8 cellular contexts compared by ENCODE assay signal in genomic region chr11:33699515-33700424, GRCh38. TPM values are rescaled to one million over a fixed set of nuclear protein-coding genes. Genes with fewer than 3 reads are reported as not detected.
DNase-seq lines count a peak whose midpoint lies in the region; ATAC-seq and TF ChIP-seq lines count a peak whose summit lies in the region.

No MANE protein-coding gene starts in this region.

- H3K4me3 ChIP-seq in NB4 (ENCODE audit: low read depth, low read length) (peak overlapping the region; percentile 57), endodermal cell (ENCODE audit: low read length) (peak overlapping the region; percentile 76)

- TF ChIP-seq CTCF in CD14-positive monocyte (IDR thresholded peaks at IDR 0.05), result no peak
- TF ChIP-seq CTCF in NB4 (IDR thresholded peaks at IDR 0.05; ENCODE audit: low read depth, low read length), result no peak
- TF ChIP-seq CTCF in endodermal cell (conservative IDR thresholded peaks at IDR 0.05), result no peak
- no peak for TF ChIP-seq CTCF in nephron (IDR thresholded peaks at IDR 0.05; ENCODE audit: unreplicated experiment in 3 of 3)

- H3K9me3 Mint-ChIP-seq in CD14-positive monocyte, result peaks cover 0 to 4% (median 0%) of the 10 kb centered on the region in 7 donors
- H3K9me3 Mint-ChIP-seq in endodermal cell, result no peaks in the 10 kb centered on the region
- no peaks in the 10 kb centered on the region for H3K9me3 Mint-ChIP-seq in nephron

- no peak for ATAC-seq in HG02870 (IDR thresholded peaks at IDR 0.05; ENCODE audit: unreplicated experiment)
- ATAC-seq in HG03045 (IDR thresholded peaks at IDR 0.05; ENCODE audit: unreplicated experiment), result no peak

- no peaks in the 10 kb centered on the region for H3K36me3 Mint-ChIP-seq in CD14-positive monocyte
- no peaks in the 10 kb centered on the region for H3K36me3 Mint-ChIP-seq in endodermal cell (ENCODE audit: low read depth)
- no peaks in the 10 kb centered on the region for H3K36me3 Mint-ChIP-seq in nephron (ENCODE audit: low read depth)

- DNase-seq in CD14-positive monocyte (ENCODE audit: low spot score) (no peak), NB4 (ENCODE audit: low read depth) (peak; percentile 97), endodermal cell (no peak), SK-N-DZ (ENCODE audit: low spot score) (no peak), OCI-M2 (lab: John Stamatoyannopoulos, UW; ENCODE audit: unreplicated experiment) (no peak)

- peaks cover 7% of the 10 kb centered on the region for H3K27me3 ChIP-seq in endodermal cell (ENCODE audit: control insufficient read depth, insufficient read depth, low read length, poor library complexity, severe bottlenecking)

- H3K9me3 ChIP-seq in endodermal cell (ENCODE audit: control insufficient read depth, low read length), result no peaks in the 10 kb centered on the region

- H3K9ac ChIP-seq in endodermal cell (ENCODE audit: extremely low read depth, low read length, poor library complexity, severe bottlenecking), result no peak overlapping the region

- 63 to 82% methylated on average over 2 to 31 of the region's 31 CpGs for WGBS in endodermal cell (ENCODE audit: insufficient coverage in 1 of 2, insufficient read length in 1 of 2), 2 experiments

- H3K27ac Mint-ChIP-seq in CD14-positive monocyte (peak overlapping the region in 1 of 7 donors; percentile 9), endodermal cell (peak overlapping the region; percentile 46), nephron (peak overlapping the region in 2 of 3 experiments; percentile 45 to 82)

- H3K27me3 Mint-ChIP-seq in CD14-positive monocyte (ENCODE audit: low read depth in 3 of 3), result peaks cover 26 to 41% (median 30%) of the 10 kb centered on the region in 3 donors
- peaks cover 5% of the 10 kb centered on the region for H3K27me3 Mint-ChIP-seq in endodermal cell (ENCODE audit: insufficient read depth)
- H3K27me3 Mint-ChIP-seq in nephron (ENCODE audit: low read depth), result no peaks in the 10 kb centered on the region

- peaks cover 24% of the 10 kb centered on the region for H3K4me1 ChIP-seq in endodermal cell (ENCODE audit: control insufficient read depth, insufficient read depth, low read length)

- H3K4me3 Mint-ChIP-seq in CD14-positive monocyte (peak overlapping the region; percentile 89 to 94), endodermal cell (peak overlapping the region; percentile 66), nephron (peak overlapping the region; percentile 80 to 85 (median 82))

- intact Hi-C loops in CD14-positive monocyte (cut with micrococcal nuclease), result loop anchor here in 1 of 2 donors (10.0 kb wide), 1 partner anchor 335 kb away; no protein-coding TSS in a partner anchor

- H3K4me1 Mint-ChIP-seq in CD14-positive monocyte (peaks cover 22% of the 10 kb centered on the region), endodermal cell (peaks cover 74% of the 10 kb centered on the region), nephron (peaks cover 40% of the 10 kb centered on the region)

- H3K27ac ChIP-seq in endodermal cell (ENCODE audit: low read depth, low read length), result no peak overlapping the region

- H3K36me3 ChIP-seq in endodermal cell (ENCODE audit: control insufficient read depth, insufficient read depth, low read length), result no peaks in the 10 kb centered on the region

- peak; percentile 26 for TF ChIP-seq POLR2A in NB4 (IDR thresholded peaks at IDR 0.05; ENCODE audit: extremely low read depth, insufficient read length)

RNA-seq across cellular contexts. Expression of gene C11orf91, which starts 0.9 kb away (rescaled TPM):
- polyA plus RNA-seq in CD14-positive monocyte, result not detected
- total RNA-seq in endodermal cell, result 1 to 10 TPM in 1 of 2 donors, not detected in 1; 1.0 TPM
- 0.89 TPM for polyA plus RNA-seq in endodermal cell (2013, experiment 1 of 2)
- polyA plus RNA-seq in endodermal cell (2013, experiment 2 of 2), result 1.1 TPM
- polyA plus RNA-seq in SK-N-DZ (2014; cell fraction: cytosol; rRNA removed), result not detected in 2 replicates
- not detected in 2 replicates for polyA plus RNA-seq in SK-N-DZ (2014; cell fraction: nucleus; rRNA removed)

RNA-seq across cellular contexts. Expression of gene CD59, which starts 36.5 kb away (rescaled TPM):
- 10 to 100 TPM; 21.1 to 34.9 TPM for polyA plus RNA-seq in CD14-positive monocyte
- total RNA-seq in endodermal cell, result 100 to 1,000 TPM; 111 to 142 TPM
- polyA plus RNA-seq in endodermal cell (2013, experiment 1 of 2), result 89.8 TPM
- polyA plus RNA-seq in endodermal cell (2013, experiment 2 of 2), result 75.8 TPM
- polyA plus RNA-seq in SK-N-DZ (2014; cell fraction: cytosol; rRNA removed), result 64.3 and 72.3 TPM in 2 replicates
- 30.6 and 41.2 TPM in 2 replicates for polyA plus RNA-seq in SK-N-DZ (2014; cell fraction: nucleus; rRNA removed)
